ENCODE assay signal across 25 cellular contexts in the genomic region with DNA sequence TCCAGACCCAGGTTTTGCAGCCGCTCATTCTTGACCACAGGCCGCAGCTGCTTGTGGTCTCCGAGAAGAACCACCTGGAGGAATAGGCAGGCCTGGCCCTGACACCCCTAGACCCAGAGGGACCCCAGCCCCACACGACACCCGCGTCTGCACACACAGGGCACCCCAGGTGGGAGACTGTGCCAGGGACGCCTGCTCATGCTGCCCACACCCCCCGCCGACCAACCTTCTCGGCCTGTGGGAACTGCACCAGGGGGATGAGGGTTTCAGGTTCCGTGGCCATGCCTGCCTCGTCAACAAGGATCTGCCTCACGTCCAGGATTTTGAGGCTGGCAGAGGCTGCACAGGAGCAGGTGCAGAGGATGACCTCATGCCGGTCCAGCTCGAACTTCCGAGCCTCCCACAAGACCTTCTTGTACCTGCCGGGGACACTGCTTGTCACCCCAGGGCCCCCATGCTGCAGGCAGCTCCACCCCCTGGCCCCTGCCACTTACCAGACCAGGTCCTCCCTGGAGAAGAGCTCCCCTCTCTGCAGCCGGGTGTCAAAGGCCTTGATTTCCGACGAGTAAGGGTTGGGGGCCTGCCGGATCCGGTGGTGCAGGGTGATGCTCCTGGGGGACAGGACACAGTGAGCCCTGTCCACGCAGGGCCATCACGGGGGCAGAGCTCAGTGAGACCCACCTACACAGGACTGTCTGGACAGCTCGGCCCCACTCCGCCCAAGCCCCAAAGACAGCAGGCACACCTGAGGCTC. TPM values are rescaled to one million over a fixed set of nuclear protein-coding genes. Genes with fewer than 3 reads are reported as not detected.
DNase-seq lines count a peak whose midpoint lies in the region; ATAC-seq, FAIRE-seq and TF ChIP-seq lines count a peak whose summit lies in the region.
"Had no signal": no experiment of that assay in that cellular context is flagged by ENCODE, and none has a peak within 500 bp of the region (broad histone marks: within the 10 kb centered on the region; RNA-seq: fewer than 3 reads in every experiment).

No MANE protein-coding gene starts in this region.

- no peak overlapping the region for H3K27ac ChIP-seq in BLaER1 treated with 17β-estradiol and CSF1 and Interleukin-3, amounts not matched to agents 10 nM and 100 nM
- H3K27ac ChIP-seq in PC-3 (ENCODE audit: low read length) (no peak overlapping the region), H1 (ENCODE audit: low read depth, low read length) (no peak overlapping the region)

- BruUV-seq in Calu3 (replicated peaks; lab: Mats Ljungman, UMichigan) (TSS peak; percentile 2), PC-3 (replicated peaks; lab: Mats Ljungman, UMichigan) (TSS peak; percentile 28)

- no peak for TF ChIP-seq POLR2A in H1 (IDR thresholded peaks at IDR 0.05; ENCODE audit: control extremely low read depth in 1 of 2, low read depth in 2 of 2, low read length in 2 of 2)

- H4K5ac ChIP-seq in H1 (ENCODE audit: insufficient read length, low read depth, low read length) = no peak overlapping the region

- H3K4ac ChIP-seq in H1 (replicated peaks; ENCODE audit: insufficient read length, low read depth, low read length) = no peak overlapping the region

- H2AFZ ChIP-seq in PC-3 (ENCODE audit: low read length) = no peak overlapping the region
- H2AFZ ChIP-seq in H1 (ENCODE audit: low read length) = no peak overlapping the region

- H3K4me3 Mint-ChIP-seq in Calu3 (ENCODE audit: low read depth, unreplicated experiment) = no peak overlapping the region
- H3K4me3 Mint-ChIP-seq: CD4-positive, alpha-beta memory T cell had no signal

- H2BK15ac ChIP-seq in H1 (ENCODE audit: low read length) = no peak overlapping the region

- ATAC-seq in PC-3 (no peak), HG03460 (IDR thresholded peaks at IDR 0.05; ENCODE audit: unreplicated experiment) (no peak), GM19023 (IDR thresholded peaks at IDR 0.05; ENCODE audit: unreplicated experiment) (no peak)

- no peak for FAIRE-seq in H1 (lab: Jason Lieb, UNC)
- FAIRE-seq: A204.1, GM12892, GM18507 had no signal

- no peaks in the 10 kb centered on the region for H3K79me2 ChIP-seq in PC-3 (ENCODE audit: low read length)
- H3K79me2 ChIP-seq in H1 (ENCODE audit: control insufficient read depth in 1 of 2, insufficient read depth in 2 of 2, low read length in 2 of 2) = no peaks in the 10 kb centered on the region

- WGBS in H1 (ENCODE audit: extremely low coverage in 1 of 2, insufficient coverage in 1 of 2, insufficient read length in 1 of 2, insufficient replicate concordance in 2 of 2, low coverage in 1 of 2, low lambda C conversion rate in 2 of 2, missing lambda C conversion rate in 1 of 2), 2 experiments = 88% methylated on average over 17 of the region's 26 CpGs; no CpG with 5 or more reads in 1 of the 2 experiments

- no peaks in the 10 kb centered on the region for H3K4me1 Mint-ChIP-seq in Calu3 (ENCODE audit: low read depth, unreplicated experiment)
- H3K4me1 Mint-ChIP-seq: CD14-positive monocyte; CD4-positive, alpha-beta memory T cell had no signal

- intact Hi-C loops in Calu3 (cut with micrococcal nuclease; ENCODE audit: unreplicated experiment) (no loop called here), PC-3 (cut with micrococcal nuclease) (no loop called here)

- H3K27me3 Mint-ChIP-seq in Calu3 (ENCODE audit: unreplicated experiment) = no peaks in the 10 kb centered on the region
- H3K27me3 Mint-ChIP-seq: CD4-positive, alpha-beta memory T cell; IgD-negative memory B cell had no signal

- peaks cover 67% of the 10 kb centered on the region for H3K36me3 Mint-ChIP-seq in Calu3 (ENCODE audit: insufficient read depth, unreplicated experiment)

- CTCF ChIA-PET in Calu3 (lab: Charles Lee) = no interaction called here
- CTCF ChIA-PET in PC-3 (lab: Charles Lee) = no interaction called here
- CTCF ChIA-PET in H1 (lab: Charles Lee; ENCODE audit: partially characterized antibody) = interaction anchor here (0.8 to 1.2 kb wide), 4 partner anchors 14 to 20 kb away, joined by 3 to 4 read pairs (median 4); no protein-coding TSS in a partner anchor

- H4K20me1 ChIP-seq in BLaER1 treated with 17β-estradiol and CSF1 and Interleukin-3, amounts not matched to agents 10 nM and 100 nM = peaks cover 53 to 85% (median 71%) of the 10 kb centered on the region in 11 experiments
- H4K20me1 ChIP-seq in PC-3 (ENCODE audit: low read length) (no peaks in the 10 kb centered on the region), H1 (replicated peaks in 1 of 2; ENCODE audit: control insufficient read depth in 1 of 2, insufficient read depth in 2 of 2, low read length in 2 of 2) (no peaks in the 10 kb centered on the region)

- no peak overlapping the region for H3K18ac ChIP-seq in H1 (ENCODE audit: extremely low read depth, low read length)

- H2BK20ac ChIP-seq in H1 (ENCODE audit: low read length) = no peak overlapping the region

- peaks cover 13 to 41% (median 34%) of the 10 kb centered on the region in 10 experiments for H3K4me1 ChIP-seq in BLaER1 treated with 17β-estradiol and CSF1 and Interleukin-3, amounts not matched to agents 10 nM and 100 nM
- no peaks in the 10 kb centered on the region for H3K4me1 ChIP-seq in PC-3 (ENCODE audit: insufficient read depth, low read length)
- peaks cover 0 to 6% (median 1%) of the 10 kb centered on the region in 4 experiments; a peak in 2 of 7 replicates for H3K4me1 ChIP-seq in H1 (replicated peaks in 1 of 4; ENCODE audit: control insufficient read depth in 3 of 4, insufficient read depth in 4 of 4, low read length in 3 of 4)
- H3K4me1 ChIP-seq: BE2C had no signal

- H3K4me3 ChIP-seq in BLaER1 treated with 17β-estradiol and CSF1 and Interleukin-3, amounts not matched to agents 10 nM and 100 nM = no peak overlapping the region
- H3K4me3 ChIP-seq in PC-3 (ENCODE audit: low read length) (no peak overlapping the region), H1 (ENCODE audit: extremely low read depth in 1 of 4, insufficient read depth in 2 of 4, low read depth in 3 of 4, low read length in 4 of 4) (no peak overlapping the region)

- H3K27me3 ChIP-seq in BLaER1 treated with 17β-estradiol and CSF1 and Interleukin-3, amounts not matched to agents 10 nM and 100 nM = peaks cover 69 to 89% (median 79%) of the 10 kb centered on the region in 11 experiments
- H3K27me3 ChIP-seq in PC-3 (ENCODE audit: low read length) = no peaks in the 10 kb centered on the region
- no peaks in the 10 kb centered on the region for H3K27me3 ChIP-seq in H1 (replicated peaks in 1 of 4; ENCODE audit: control insufficient read depth in 3 of 4, extremely low read depth in 1 of 4, insufficient read depth in 3 of 4, low read length in 3 of 4)
- H3K27me3 ChIP-seq: BE2C had no signal

- H3K23me2 ChIP-seq in H1 (ENCODE audit: low read depth, low read length) = no peaks in the 10 kb centered on the region

- no peaks in the 10 kb centered on the region for H3K9me2 ChIP-seq in PC-3 (replicated peaks; ENCODE audit: low read length)

- peaks cover 0 to 17% (median 0%) of the 10 kb centered on the region in 11 experiments; a peak in 2 of 22 replicates for H3K36me3 ChIP-seq in BLaER1 treated with 17β-estradiol and CSF1 and Interleukin-3, amounts not matched to agents 10 nM and 100 nM
- H3K36me3 ChIP-seq in PC-3 (ENCODE audit: low read depth, low read length) (peaks cover 4% of the 10 kb centered on the region; the same call in 1 of the 2 replicates), H1 (ENCODE audit: control insufficient read depth in 2 of 4, insufficient read depth in 4 of 4, low read length in 3 of 4) (no peaks in the 10 kb centered on the region; a peak in 4 of 8 replicates)
- H3K36me3 ChIP-seq: BE2C had no signal

- no peak overlapping the region for H3K14ac ChIP-seq in H1 (ENCODE audit: insufficient read length)

- H3K9me3 ChIP-seq in BLaER1 treated with 17β-estradiol and CSF1 and Interleukin-3, amounts not matched to agents 10 nM and 100 nM (replicated peaks in 1 of 11) = no peaks in the 10 kb centered on the region
- no peaks in the 10 kb centered on the region for H3K9me3 ChIP-seq in PC-3 (ENCODE audit: low read length)
- H3K9me3 ChIP-seq in H1 (ENCODE audit: insufficient read depth in 2 of 2, low read depth in 1 of 2, low read length in 1 of 2) = no peaks in the 10 kb centered on the region
- H3K9me3 ChIP-seq: BE2C had no signal

- TF ChIP-seq CTCF in Calu3 (IDR thresholded peaks at IDR 0.05; ENCODE audit: unreplicated experiment) = no peak
- TF ChIP-seq CTCF in PC-3 (conservative IDR thresholded peaks at IDR 0.05; ENCODE audit: low read depth, low read length) = no peak
- TF ChIP-seq CTCF in H1 (IDR thresholded peaks at IDR 0.05; ENCODE audit: control extremely low read depth in 1 of 3, insufficient read depth in 1 of 3, low read depth in 1 of 3, low read length in 3 of 3) = no peak

- POLR2A ChIA-PET in PC-3 (lab: Charles Lee; ENCODE audit: unreplicated experiment) (no interaction called here), H1 (lab: Charles Lee; ENCODE audit: partially characterized antibody) (interaction anchor here (0.7 to 1.7 kb wide), 4 partner anchors 10 to 61 kb away, joined by 3 to 5 read pairs (median 3); partner anchors contain the start of gene PPDPF)

- H3K79me1 ChIP-seq in H1 (ENCODE audit: low read depth, low read length) = no peaks in the 10 kb centered on the region

- H2BK12ac ChIP-seq in H1 (ENCODE audit: low read depth, low read length) = no peak overlapping the region

- no peak overlapping the region for H2BK5ac ChIP-seq in H1 (ENCODE audit: low read depth, low read length)

- no peak overlapping the region for H3K23ac ChIP-seq in H1 (ENCODE audit: insufficient read length)

- no peak for TF ChIP-seq RAD21 in H1 (IDR thresholded peaks at IDR 0.05 in 1 of 2, conservative IDR thresholded peaks at IDR 0.05 in 1 of 2; ENCODE audit: low read depth in 2 of 2, low read length in 2 of 2)

- TF ChIP-seq EP300 in H1 (IDR thresholded peaks at IDR 0.05; ENCODE audit: borderline replicate concordance in 1 of 2, low read depth in 2 of 2, low read length in 2 of 2) = no peak

- peak overlapping the region; percentile 39 for H3K27ac Mint-ChIP-seq in Calu3 (ENCODE audit: unreplicated experiment)

- no peak for DNase-seq in Calu3
- DNase-seq in PC-3 = no peak
- DNase-seq in H1 (ENCODE audit: low read depth in 1 of 2, low spot score in 2 of 2) = no peak
- no peak for DNase-seq in activated gamma-delta T cell (lab: John Stamatoyannopoulos, UW)
- no peak for DNase-seq in mesenteric fat pad (ENCODE audit: low spot score)
- DNase-seq: ACHN, BE2C, DMS 273 treated with DMSO at 0.1 percent for 48 hours, DMS53, DND-41, EL, GOT3, H9, Karpas-422, KBM-7 had no signal

- no peak overlapping the region for H2AK5ac ChIP-seq in H1 (ENCODE audit: low read depth, low read length)

- peak overlapping the region in 8 of 11 experiments; percentile 77 to 99 (median 96); a peak in 14 of 22 replicates for H3K4me2 ChIP-seq in BLaER1 treated with 17β-estradiol and CSF1 and Interleukin-3, amounts not matched to agents 10 nM and 100 nM
- H3K4me2 ChIP-seq in PC-3 (ENCODE audit: low read length) = no peak overlapping the region
- H3K4me2 ChIP-seq in H1 (ENCODE audit: insufficient read depth in 1 of 2, low read depth in 2 of 2, low read length in 2 of 2) = no peak overlapping the region

- H3K9me3 Mint-ChIP-seq in Calu3 (ENCODE audit: low read depth, unreplicated experiment) = peaks cover 2% of the 10 kb centered on the region
- H3K9me3 Mint-ChIP-seq: CD4-positive, alpha-beta memory T cell; H9; IgD-negative memory B cell had no signal

- H4K8ac ChIP-seq in H1 (ENCODE audit: extremely low read depth, insufficient read depth, low read length) = peak overlapping the region; percentile 14

- H3K56ac ChIP-seq in H1 (replicated peaks; ENCODE audit: insufficient read length, low read depth, low read length) = no peak overlapping the region

- H4K91ac ChIP-seq in H1 (replicated peaks; ENCODE audit: insufficient read length, low read length) = no peak overlapping the region

- H3F3A ChIP-seq in PC-3 (ENCODE audit: low read length, unreplicated experiment) = no peaks in the 10 kb centered on the region

- no peak overlapping the region for H2BK120ac ChIP-seq in H1 (replicated peaks; ENCODE audit: low read depth, low read length)

- H3K9ac ChIP-seq in BLaER1 treated with 17β-estradiol and CSF1 and Interleukin-3, amounts not matched to agents 10 nM and 100 nM = no peak overlapping the region
- H3K9ac ChIP-seq in PC-3 (ENCODE audit: low read length) (no peak overlapping the region), H1 (replicated peaks in 1 of 4; ENCODE audit: extremely low read depth in 1 of 4, low read depth in 3 of 4, low read length in 3 of 4) (no peak overlapping the region)

RNA-seq across cellular contexts. Expression of gene FNDC11, which starts 7.1 kb away (rescaled TPM):
- total RNA-seq in Calu3 (2022) (0.24 TPM in 1 of 2 replicates, not detected in the other), PC-3 (2014; rRNA removed) (0.40 and 1.8 TPM in 2 replicates), mesenteric fat pad (0.13 TPM)
- total RNA-seq in H1 (2021; fragmentation: NEBNext Ultra II Directional; extraction: Animal tissue kit (Norgen Biotek cat#: 25700)) = 2.5 and 2.6 TPM in 2 replicates
- polyA plus RNA-seq in H1 (2011; rRNA removed) = 8.8 and 13.5 TPM in 2 replicates
- polyA plus RNA-seq in H1 (2011; cell fraction: cytosol; rRNA removed) = 9.1 TPM
- 17.7 TPM for polyA plus RNA-seq in H1 (2011; cell fraction: nucleus; rRNA removed)
- 2.1 to 3.9 TPM (median 3.5 TPM) in 4 replicates for polyA plus RNA-seq in H1 (2012, experiment 1 of 2)
- polyA plus RNA-seq in H1 (2012, experiment 2 of 2) = 3.5 TPM
- 3.0 TPM for polyA plus RNA-seq in H1 (2013, experiment 1 of 2)
- polyA plus RNA-seq in H1 (2013, experiment 2 of 2) = 2.8 TPM
- 2.3 and 2.5 TPM in 2 replicates for polyA minus RNA-seq in H1 (2011; rRNA and poly(A)+ RNA removed)
- 4.5 TPM for polyA minus RNA-seq in H1 (2011; cell fraction: cytosol; rRNA and poly(A)+ RNA removed)
- polyA minus RNA-seq in H1 (2011; cell fraction: nucleus; rRNA and poly(A)+ RNA removed) = 7.0 TPM
- polyA plus RNA-seq: CD14-positive monocyte had no signal

RNA-seq across cellular contexts. Expression of gene HELZ2, which starts 13.0 kb away (rescaled TPM):
- total RNA-seq in Calu3 (2022) = 135 and 281 TPM in 2 replicates
- total RNA-seq in PC-3 (2014; rRNA removed) = 33.4 and 77.2 TPM in 2 replicates
- total RNA-seq in H1 (2021; fragmentation: NEBNext Ultra II Directional; extraction: Animal tissue kit (Norgen Biotek cat#: 25700)) = 17.5 and 18.2 TPM in 2 replicates
- 7.9 and 14.0 TPM in 2 replicates for polyA plus RNA-seq in H1 (2011; rRNA removed)
- 10.0 TPM for polyA plus RNA-seq in H1 (2011; cell fraction: cytosol; rRNA removed)
- polyA plus RNA-seq in H1 (2011; cell fraction: nucleus; rRNA removed) = 48.4 TPM
- 7.8 to 17.1 TPM (median 14.4 TPM) in 4 replicates for polyA plus RNA-seq in H1 (2012, experiment 1 of 2)
- polyA plus RNA-seq in H1 (2012, experiment 2 of 2) = 9.1 TPM
- polyA plus RNA-seq in H1 (2013, experiment 1 of 2) = 9.5 TPM
- 8.5 TPM for polyA plus RNA-seq in H1 (2013, experiment 2 of 2)
- 16.0 and 19.4 TPM in 2 replicates for polyA minus RNA-seq in H1 (2011; rRNA and poly(A)+ RNA removed)
- polyA minus RNA-seq in H1 (2011; cell fraction: cytosol; rRNA and poly(A)+ RNA removed) = 21.0 TPM
- polyA minus RNA-seq in H1 (2011; cell fraction: nucleus; rRNA and poly(A)+ RNA removed) = 35.2 TPM
- 50.8 TPM for total RNA-seq in mesenteric fat pad

RNA-seq across cellular contexts. Expression of gene SRMS, which starts 13.5 kb away (rescaled TPM):
- total RNA-seq in Calu3 (2022) (not detected in 2 replicates), PC-3 (2014; rRNA removed) (0.22 and 0.63 TPM in 2 replicates), mesenteric fat pad (not detected)
- 0.29 and 0.76 TPM in 2 replicates for total RNA-seq in H1 (2021; fragmentation: NEBNext Ultra II Directional; extraction: Animal tissue kit (Norgen Biotek cat#: 25700))
- 0.39 and 0.66 TPM in 2 replicates for polyA plus RNA-seq in H1 (2011; rRNA removed)
- 0.36 TPM for polyA plus RNA-seq in H1 (2011; cell fraction: cytosol; rRNA removed)
- 2.9 TPM for polyA plus RNA-seq in H1 (2011; cell fraction: nucleus; rRNA removed)
- polyA plus RNA-seq in H1 (2012, experiment 1 of 2) = 0.23 to 0.46 TPM (median 0.39 TPM) in 4 replicates
- 0.10 TPM for polyA plus RNA-seq in H1 (2012, experiment 2 of 2)
- polyA plus RNA-seq in H1 (2013, experiment 1 of 2) = 0.28 TPM
- 0.15 TPM for polyA plus RNA-seq in H1 (2013, experiment 2 of 2)
- 0.10 TPM in 1 of 2 replicates, not detected in the other for polyA minus RNA-seq in H1 (2011; rRNA and poly(A)+ RNA removed)
- polyA minus RNA-seq in H1 (2011; cell fraction: cytosol; rRNA and poly(A)+ RNA removed) = not detected
- polyA minus RNA-seq in H1 (2011; cell fraction: nucleus; rRNA and poly(A)+ RNA removed) = 0.50 TPM
- total RNA-seq: CD4-positive, alpha-beta memory T cell; G401 had no signal
- polyA plus RNA-seq: CD14-positive monocyte; CD4-positive, alpha-beta memory T cell had no signal

RNA-seq across cellular contexts. Expression of gene PTK6, which starts 23.9 kb away (rescaled TPM):
- total RNA-seq in Calu3 (2022) (15.9 and 22.5 TPM in 2 replicates), PC-3 (2014; rRNA removed) (11.1 and 15.1 TPM in 2 replicates), mesenteric fat pad (0.10 TPM)
- 0.17 and 0.19 TPM in 2 replicates for total RNA-seq in H1 (2021; fragmentation: NEBNext Ultra II Directional; extraction: Animal tissue kit (Norgen Biotek cat#: 25700))
- polyA plus RNA-seq in H1 (2011; rRNA removed) = 0.12 and 0.30 TPM in 2 replicates
- polyA plus RNA-seq in H1 (2011; cell fraction: cytosol; rRNA removed) = 0.27 TPM
- 0.67 TPM for polyA plus RNA-seq in H1 (2011; cell fraction: nucleus; rRNA removed)
- 0.32 to 0.41 TPM (median 0.40 TPM) in 4 replicates for polyA plus RNA-seq in H1 (2012, experiment 1 of 2)
- 0.25 TPM for polyA plus RNA-seq in H1 (2012, experiment 2 of 2)
- polyA plus RNA-seq in H1 (2013, experiment 1 of 2) = 0.08 TPM
- polyA plus RNA-seq in H1 (2013, experiment 2 of 2) = 0.07 TPM
- polyA minus RNA-seq in H1 (2011; rRNA and poly(A)+ RNA removed) = 0.12 TPM in 1 of 2 replicates, not detected in the other
- polyA minus RNA-seq in H1 (2011; cell fraction: cytosol; rRNA and poly(A)+ RNA removed) = 0.37 TPM
- 0.20 TPM for polyA minus RNA-seq in H1 (2011; cell fraction: nucleus; rRNA and poly(A)+ RNA removed)
- total RNA-seq: CD4-positive, alpha-beta memory T cell had no signal

RNA-seq across cellular contexts. Expression of gene PPDPF, which starts 40.5 kb away (rescaled TPM):
- total RNA-seq in Calu3 (2022) (517 and 545 TPM in 2 replicates), PC-3 (2014; rRNA removed) (245 and 256 TPM in 2 replicates), mesenteric fat pad (173 TPM)
- 125 and 138 TPM in 2 replicates for total RNA-seq in H1 (2021; fragmentation: NEBNext Ultra II Directional; extraction: Animal tissue kit (Norgen Biotek cat#: 25700))
- polyA plus RNA-seq in H1 (2011; rRNA removed) = 30.5 and 49.9 TPM in 2 replicates
- 13.6 TPM for polyA plus RNA-seq in H1 (2011; cell fraction: cytosol; rRNA removed)
- 40.2 TPM for polyA plus RNA-seq in H1 (2011; cell fraction: nucleus; rRNA removed)
- polyA plus RNA-seq in H1 (2012, experiment 1 of 2) = 38.8 to 127 TPM (median 112 TPM) in 4 replicates
- 66.7 TPM for polyA plus RNA-seq in H1 (2012, experiment 2 of 2)
- polyA plus RNA-seq in H1 (2013, experiment 1 of 2) = 147 TPM
- polyA plus RNA-seq in H1 (2013, experiment 2 of 2) = 151 TPM
- 2.8 and 4.9 TPM in 2 replicates for polyA minus RNA-seq in H1 (2011; rRNA and poly(A)+ RNA removed)
- 109 TPM for polyA minus RNA-seq in H1 (2011; cell fraction: cytosol; rRNA and poly(A)+ RNA removed)
- polyA minus RNA-seq in H1 (2011; cell fraction: nucleus; rRNA and poly(A)+ RNA removed) = 58.7 TPM

Comparison
In these comparisons a context has a peak if more than half of its experiments do, and no peak if none do; other contexts are left out.
1. H3K4me2 ChIP-seq: peak in BLaER1 treated with 17β-estradiol and CSF1 and Interleukin-3, amounts not matched to agents 10 nM and 100 nM (8 of 11); none in PC-3 (single experiment) and H1 (0 of 2).